In genomic region chr20:1323256-1323655, GRCh38 we compare ENCODE assay signal across 10 cellular contexts. TPM values are rescaled to one million over a fixed set of nuclear protein-coding genes. Genes with fewer than 3 reads are reported as not detected.
DNase-seq lines count a peak whose midpoint lies in the region; ATAC-seq and TF ChIP-seq lines count a peak whose summit lies in the region.
"Had no signal": no experiment of that assay in that cellular context is flagged by ENCODE, and none has a peak within 500 bp of the region (broad histone marks: within the 10 kb centered on the region; RNA-seq: fewer than 3 reads in every experiment).

No MANE protein-coding gene starts in this region.

- TF ChIP-seq CTCF in CD8-positive, alpha-beta T cell (IDR thresholded peaks at IDR 0.05), result no peak
- no peak for TF ChIP-seq CTCF in heart right ventricle (IDR thresholded peaks at IDR 0.05)

- H3K27ac ChIP-seq in CD8-positive, alpha-beta T cell (ENCODE audit: low read depth, low read length), result no peak overlapping the region
- H3K27ac ChIP-seq in heart right ventricle, result peak overlapping the region; percentile 64 to 100 (median 99)

- no peak for ATAC-seq in CD8-positive, alpha-beta T cell
- ATAC-seq in SK-N-SH treated with all-trans-retinoic acid at 6 μM for 48 hours (peak; percentile 3; the same call in 2 of the 3 replicates), heart right ventricle (peak in 1 of 8 donors; percentile 0), HG02623 (IDR thresholded peaks at IDR 0.05; ENCODE audit: unreplicated experiment) (no peak), GM18517 (IDR thresholded peaks at IDR 0.05; ENCODE audit: unreplicated experiment) (no peak)

- no peaks in the 10 kb centered on the region for H3K9me3 ChIP-seq in CD8-positive, alpha-beta T cell (ENCODE audit: low read length)
- no peaks in the 10 kb centered on the region for H3K9me3 ChIP-seq in heart right ventricle

- intact Hi-C loops in CD8-positive, alpha-beta T cell (cut with DNase I, micrococcal nuclease), result loop anchor here in 1 of 2 experiments (10.0 kb wide), 1 partner anchor 488 kb away; the partner anchor contains the start of gene FAM110A
- intact Hi-C loops in heart right ventricle (cut with DNase I), result no loop called here
- intact Hi-C loops in posterior vena cava (cut with DNase I), result no loop called here

- no peak for DNase-seq in CD8-positive, alpha-beta T cell
- peak in 1 of 2 donors; percentile 45 for DNase-seq in heart right ventricle
- peak; percentile 23 for DNase-seq in posterior vena cava (ENCODE audit: low spot score)
- DNase-seq in stimulated activated CD8-positive, alpha-beta memory T cell treated with anti-CD3 and anti-CD28 coated beads, Interleukin-4, amount 100 ng/mL, for 48 hours, result no peak
- DNase-seq in cerebellum (ENCODE audit: low spot score), result no peak
- DNase-seq: activated gamma-delta T cell; stimulated activated CD4-positive, alpha-beta T cell treated with anti-CD3 and anti-CD28 coated beads, Interleukin-2, amount 100 ng/mL, for 24 hours had no signal

- H3K36me3 ChIP-seq in CD8-positive, alpha-beta T cell (ENCODE audit: insufficient read depth, low read length), result no peaks in the 10 kb centered on the region
- no peaks in the 10 kb centered on the region for H3K36me3 ChIP-seq in heart right ventricle

- no peaks in the 10 kb centered on the region for H3K27me3 ChIP-seq in CD8-positive, alpha-beta T cell (ENCODE audit: insufficient read depth, low read length)
- H3K27me3 ChIP-seq in heart right ventricle, result no peaks in the 10 kb centered on the region

- CTCF ChIA-PET in CD8-positive, alpha-beta T cell (lab: Charles Lee), result interaction anchor here (0.8 to 3.0 kb wide), 2 partner anchors 113 to 454 kb away, joined by 4 to 19 read pairs; no protein-coding TSS in a partner anchor

- no peaks in the 10 kb centered on the region for H3K9me3 Mint-ChIP-seq in CD8-positive, alpha-beta T cell

- H3K4me3 Mint-ChIP-seq in CD8-positive, alpha-beta T cell, result no peak overlapping the region

- H3K27me3 Mint-ChIP-seq in CD8-positive, alpha-beta T cell (ENCODE audit: low read depth), result no peaks in the 10 kb centered on the region

- H3K4me1 ChIP-seq in CD8-positive, alpha-beta T cell (ENCODE audit: insufficient read depth, low read length), result peaks cover 26% of the 10 kb centered on the region
- H3K4me1 ChIP-seq in heart right ventricle, result peaks cover 16 to 76% (median 59%) of the 10 kb centered on the region in 9 donors

- H3K4me1 Mint-ChIP-seq in CD8-positive, alpha-beta T cell (ENCODE audit: low read depth), result no peaks in the 10 kb centered on the region

- POLR2A ChIA-PET in CD8-positive, alpha-beta T cell (lab: Charles Lee), result interaction anchor here (1.8 kb wide), 1 partner anchor 10 kb away, joined by 4 read pairs; no protein-coding TSS in a partner anchor

- H3K27ac Mint-ChIP-seq in CD8-positive, alpha-beta T cell, result peak overlapping the region; percentile 73

- H3K4me3 ChIP-seq in CD8-positive, alpha-beta T cell (ENCODE audit: low read depth, low read length), result no peak overlapping the region
- no peak overlapping the region for H3K4me3 ChIP-seq in heart right ventricle

- 40 to 61% methylated on average over 6 of the region's 6 CpGs for WGBS in heart right ventricle, 2 donors

- H3K36me3 Mint-ChIP-seq in CD8-positive, alpha-beta T cell, result peaks cover 5% of the 10 kb centered on the region

TF ChIP-seq in SK-N-SH treated with all-trans-retinoic acid at 6 μM for 48 hours, 23 proteins besides CTCF, POLR2A, EP300 and RAD21 (continues in another document):
- TF ChIP-seq PPARA (CRISPR knock-in tag; IDR thresholded peaks at IDR 0.05; ENCODE audit: borderline replicate concordance) (no peak), ISL1 (CRISPR knock-in tag; IDR thresholded peaks at IDR 0.05) (no peak), ZNF565 (CRISPR knock-in tag; conservative IDR thresholded peaks at IDR 0.05; ENCODE audit: low read depth) (no peak), GLIS3 (CRISPR knock-in tag; IDR thresholded peaks at IDR 0.05) (no peak), SNAI2 (CRISPR knock-in tag; IDR thresholded peaks at IDR 0.05) (no peak), ZC3H10 (CRISPR knock-in tag; IDR thresholded peaks at IDR 0.05) (no peak), RARB (CRISPR knock-in tag; IDR thresholded peaks at IDR 0.05) (no peak), TOX (CRISPR knock-in tag; IDR thresholded peaks at IDR 0.05; ENCODE audit: borderline replicate concordance) (no peak), ZNF8 (CRISPR knock-in tag; IDR thresholded peaks at IDR 0.05) (no peak), CREB5 (CRISPR knock-in tag; IDR thresholded peaks at IDR 0.05; ENCODE audit: low read depth) (no peak), ZFP30 (CRISPR knock-in tag; IDR thresholded peaks at IDR 0.05) (no peak), BACH2 (CRISPR knock-in tag; IDR thresholded peaks at IDR 0.05; ENCODE audit: borderline replicate concordance) (no peak), ZNF70 (CRISPR knock-in tag; IDR thresholded peaks at IDR 0.05) (no peak), ARNTL (CRISPR knock-in tag; IDR thresholded peaks at IDR 0.05; ENCODE audit: borderline replicate concordance, low read depth) (no peak), CSRNP3 (CRISPR knock-in tag; IDR thresholded peaks at IDR 0.05) (no peak), TCF4 (CRISPR knock-in tag; IDR thresholded peaks at IDR 0.05; ENCODE audit: borderline replicate concordance) (no peak), ESRRG (CRISPR knock-in tag; IDR thresholded peaks at IDR 0.05) (no peak), PATZ1 (CRISPR knock-in tag; IDR thresholded peaks at IDR 0.05; ENCODE audit: borderline replicate concordance) (no peak), ZFP3 (CRISPR knock-in tag; IDR thresholded peaks at IDR 0.05) (no peak)

RNA-seq across cellular contexts. Expression of gene SDCBP2, which starts 5.7 kb away (rescaled TPM):
- total RNA-seq in CD8-positive, alpha-beta T cell, result 1 to 10 TPM; 1.2 TPM
- total RNA-seq in heart right ventricle, result 1 to 10 TPM in 9 of 10 donors, under 1 TPM in 1; 0.62 to 4.3 (median 1.8) TPM
- 1 to 10 TPM; 2.7 to 4.2 TPM for polyA plus RNA-seq in heart right ventricle
- total RNA-seq in posterior vena cava, result 1 to 10 TPM; 3.1 to 5.4 TPM
- 2.2 TPM for total RNA-seq in cerebellum

RNA-seq across cellular contexts. Expression of gene SNPH, which starts 57.2 kb away (rescaled TPM):
- total RNA-seq in CD8-positive, alpha-beta T cell, result 10 to 100 TPM; 13.6 to 14.4 TPM
- total RNA-seq in heart right ventricle (10 to 100 TPM in 6 of 10 donors, 1 to 10 TPM in 4; 6.0 to 14.3 (median 11.3) TPM), posterior vena cava (10 to 100 TPM in 1 of 2 donors, 1 to 10 TPM in 1; 8.9 to 11.9 TPM), cerebellum (12.8 TPM)
- polyA plus RNA-seq in heart right ventricle, result 1 to 10 TPM; 1.5 to 4.8 TPM
